Comparison of ENCODE assay signal across 28 cellular contexts in the genomic region with DNA sequence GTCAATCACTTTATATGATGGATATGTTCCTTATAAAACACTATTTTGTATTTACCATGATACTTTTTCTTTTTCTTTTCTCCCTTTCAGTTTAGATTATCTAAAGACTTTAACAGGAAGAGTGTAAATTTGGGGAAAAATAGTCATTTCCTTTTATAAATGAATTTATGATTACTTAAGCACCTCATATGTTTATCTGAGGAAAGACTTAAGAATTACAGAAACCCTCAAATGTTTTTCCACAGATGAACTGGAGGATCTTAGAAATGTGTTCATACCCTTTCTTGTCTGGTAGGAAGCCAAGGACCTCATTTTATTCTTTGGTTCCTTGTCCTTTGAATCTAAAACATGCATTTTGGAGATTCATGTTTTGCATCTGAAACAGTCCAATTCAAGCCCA.
"Had no signal": no experiment of that assay in that cellular context is flagged by ENCODE, and none has a peak within 500 bp of the region (broad histone marks: within the 10 kb centered on the region; RNA-seq: fewer than 3 reads in every experiment).

No MANE protein-coding gene starts in this region.

- H3K4me3 ChIP-seq: body of pancreas, cardiac muscle cell, gastroesophageal sphincter, prostate gland, right atrium auricular region, smooth muscle cell, thyroid gland, upper lobe of right lung had no signal

- H3K27ac Mint-ChIP-seq: nephron; stimulated activated memory B cell treated with anti-CD40 and anti-IgM and Interleukin-4, amounts not matched to agents 10 μg/mL and 1 μg/mL and 100 μg/mL, for 72 hours; stimulated activated naive CD8-positive, alpha-beta T cell treated with anti-CD3 and anti-CD28 coated beads, Interleukin-15, amount 100 ng/mL, for 72 hours had no signal

- H3K9me3 Mint-ChIP-seq: nephron; stimulated activated memory B cell treated with anti-CD40 and anti-IgM and Interleukin-4, amounts not matched to agents 10 μg/mL and 1 μg/mL and 100 μg/mL, for 72 hours; stimulated activated naive CD8-positive, alpha-beta T cell treated with anti-CD3 and anti-CD28 coated beads, Interleukin-15, amount 100 ng/mL, for 72 hours had no signal

- H3K27me3 Mint-ChIP-seq: activated naive CD8-positive, alpha-beta T cell; stimulated activated memory B cell treated with anti-CD40 and anti-IgM and Interleukin-4, amounts not matched to agents 10 μg/mL and 1 μg/mL and 100 μg/mL, for 72 hours; stimulated activated naive CD8-positive, alpha-beta T cell treated with anti-CD3 and anti-CD28 coated beads, Interleukin-15, amount 100 ng/mL, for 72 hours had no signal

- H3K27ac ChIP-seq: body of pancreas, cardiac muscle cell, gastroesophageal sphincter, prostate gland, thyroid gland, upper lobe of right lung, WERI-Rb-1 had no signal

- H3K4me1 Mint-ChIP-seq: nephron had no signal

- ATAC-seq: activated CD4-positive, CD25-positive, alpha-beta regulatory T cell treated with anti-CD3 and anti-CD28 coated beads, Interleukin-2, amount 50 U/mL, for 24 hours; body of pancreas; gastroesophageal sphincter; left ventricle myocardium superior; stimulated activated memory B cell treated with anti-CD40 and anti-IgM and Interleukin-4, amounts not matched to agents 10 μg/mL and 1 μg/mL and 100 μg/mL, for 72 hours; stimulated activated naive CD8-positive, alpha-beta T cell treated with anti-CD3 and anti-CD28 coated beads, Interleukin-15, amount 100 ng/mL, for 72 hours; upper lobe of right lung had no signal

- H3K27me3 ChIP-seq: body of pancreas, cardiac muscle cell, gastroesophageal sphincter, right atrium auricular region, thyroid gland, upper lobe of right lung had no signal

- DNase-seq: activated CD4-positive, alpha-beta T cell treated with anti-CD3 and anti-CD28 coated beads for 48 hours; activated CD4-positive, alpha-beta T cell treated with anti-CD3 and anti-CD28 coated beads, Interleukin-2, amount 50 U/mL, for 48 hours; activated CD8-positive, alpha-beta memory T cell treated with anti-CD3 and anti-CD28 coated beads for 24 hours; activated effector memory CD4-positive, alpha-beta T cell treated with Interleukin-2 at 50 U/mL for 16 hours; activated naive CD4-positive, alpha-beta T cell treated with Interleukin-2 at 50 U/mL for 16 hours; anterior cingulate cortex; body of pancreas; effector CD8-positive, alpha-beta T cell; hippocampal formation; left ventricle myocardium superior; mammary epithelial cell; stimulated activated CD4-positive, alpha-beta T cell treated with anti-CD3 and anti-CD28 coated beads, Interleukin-1b, Interleukin-23, amount 100 ng/mL, for 48 hours; stimulated activated CD4-positive, alpha-beta T cell treated with anti-CD3 and anti-CD28 coated beads, Interleukin-4, amount 100 ng/mL, for 4 hours; stimulated activated CD8-positive, alpha-beta memory T cell treated with anti-CD3 and anti-CD28 coated beads, Interleukin-4, amount 100 ng/mL, for 48 hours; stimulated activated naive CD8-positive, alpha-beta T cell treated with anti-CD3 and anti-CD28 coated beads, Interleukin-15, amount 100 ng/mL, for 72 hours; substantia nigra; thyroid gland; upper lobe of right lung; WERI-Rb-1 had no signal

- H3K4me3 Mint-ChIP-seq: activated naive CD8-positive, alpha-beta T cell; nephron; stimulated activated memory B cell treated with anti-CD40 and anti-IgM and Interleukin-4, amounts not matched to agents 10 μg/mL and 1 μg/mL and 100 μg/mL, for 72 hours; stimulated activated naive CD8-positive, alpha-beta T cell treated with anti-CD3 and anti-CD28 coated beads, Interleukin-15, amount 100 ng/mL, for 72 hours had no signal

- H3K36me3 ChIP-seq: cardiac muscle cell, gastroesophageal sphincter, prostate gland, right atrium auricular region, thyroid gland, upper lobe of right lung, WERI-Rb-1 had no signal
